10 cellular contexts compared by ENCODE assay signal in genomic region chr11:104866815-104867214, GRCh38. TPM values are rescaled to one million over a fixed set of nuclear protein-coding genes. Genes with fewer than 3 reads are reported as not detected.
"Had no signal": no experiment of that assay in that cellular context is flagged by ENCODE, and none has a peak within 500 bp of the region (broad histone marks: within the 10 kb centered on the region; RNA-seq: fewer than 3 reads in every experiment).

No MANE protein-coding gene starts in this region.

- H2AFZ ChIP-seq: GM23248 had no signal

- H3K27ac Mint-ChIP-seq: HFFc6, IgD-negative memory B cell had no signal

- H3K4me1 ChIP-seq: HAP-1 had no signal

- H3K36me3 ChIP-seq: HAP-1 had no signal

- H3K9ac ChIP-seq: GM23248 had no signal

- H3K4me3 Mint-ChIP-seq: HFFc6 had no signal

- H3K9me3 ChIP-seq: HAP-1 had no signal

- DNase-seq: GM23248, GOT3, H7, HFFc6 had no signal

- ATAC-seq: HCT116, HepG2 had no signal

- H3K4me3 ChIP-seq: GM23248, HAP-1 had no signal

- H3K27ac ChIP-seq: GM23248, HL-60 had no signal

- H3K27me3 Mint-ChIP-seq: IgD-negative memory B cell had no signal

RNA-seq across cellular contexts. Expression of gene CASP12, which starts 31.4 kb away (rescaled TPM):
- total RNA-seq: GM23248, H7, HepG2, HFFc6, HT1080 had no signal
- polyA plus RNA-seq: GM23248, HepG2, IgD-negative memory B cell had no signal
